ENCODE assay signal across 19 cellular contexts in genomic region chr11:122897606-122898210, GRCh38. TPM values are rescaled to one million over a fixed set of nuclear protein-coding genes. Genes with fewer than 3 reads are reported as not detected.
DNase-seq lines count a peak whose midpoint lies in the region; TF ChIP-seq lines count a peak whose summit lies in the region.
"Had no signal": no experiment of that assay in that cellular context is flagged by ENCODE, and none has a peak within 500 bp of the region (broad histone marks: within the 10 kb centered on the region; RNA-seq: fewer than 3 reads in every experiment).

No MANE protein-coding gene starts in this region.

- no peak overlapping the region for H3K4me3 ChIP-seq in skeletal muscle satellite cell (ENCODE audit: low read length)
- H3K4me3 ChIP-seq in dorsolateral prefrontal cortex: no peak overlapping the region
- H3K4me3 ChIP-seq: esophagus squamous epithelium, GM23338, left ventricle myocardium inferior, pancreas had no signal

- H3K4me2 ChIP-seq in skeletal muscle satellite cell (ENCODE audit: low read length): peak overlapping the region; percentile 12
- H3K4me2 ChIP-seq: GM23338 had no signal

- TF ChIP-seq CTCF in RWPE1 (conservative IDR thresholded peaks at IDR 0.05; ENCODE audit: low read depth) (no peak), dorsolateral prefrontal cortex (IDR thresholded peaks at IDR 0.05 in 54 of 56, conservative IDR thresholded peaks at IDR 0.05 in 2 of 56; ENCODE audit: low read depth in 1 of 56, partially characterized antibody in 56 of 56) (no peak)

- H3K27ac ChIP-seq in RWPE1 (no peak overlapping the region), dorsolateral prefrontal cortex (no peak overlapping the region)
- H3K27ac ChIP-seq: esophagus squamous epithelium, pancreas had no signal

- H3K9ac ChIP-seq in skeletal muscle satellite cell (ENCODE audit: low read depth, low read length): no peak overlapping the region

- no peaks in the 10 kb centered on the region for H3K9me3 ChIP-seq in skeletal muscle satellite cell (replicated peaks; ENCODE audit: low read length)
- H3K9me3 ChIP-seq: esophagus squamous epithelium, left ventricle myocardium inferior, pancreas had no signal

- CTCF ChIA-PET in RWPE1 (lab: Yijun Ruan, JAX): no interaction called here

- intact Hi-C loops in dorsolateral prefrontal cortex (cut with DNase I): no loop called here

- H3K36me3 ChIP-seq in skeletal muscle satellite cell (ENCODE audit: insufficient read depth, low read length): no peaks in the 10 kb centered on the region
- H3K36me3 ChIP-seq: esophagus squamous epithelium, left ventricle myocardium inferior, pancreas had no signal

- peaks cover 13% of the 10 kb centered on the region for H3K4me1 ChIP-seq in skeletal muscle satellite cell (ENCODE audit: control insufficient read depth, insufficient read depth, low read length)
- H3K4me1 ChIP-seq: esophagus squamous epithelium, left ventricle myocardium inferior, pancreas had no signal

- no peaks in the 10 kb centered on the region for H3K27me3 ChIP-seq in skeletal muscle satellite cell (ENCODE audit: control insufficient read depth, insufficient read depth, low read length)
- peaks cover 0 to 3% (median 0%) of the 10 kb centered on the region in 45 donors for H3K27me3 ChIP-seq in dorsolateral prefrontal cortex
- H3K27me3 ChIP-seq: esophagus squamous epithelium, pancreas had no signal

- POLR2A ChIA-PET in RWPE1 (lab: Yijun Ruan, JAX; ENCODE audit: low non-redundant PET): no interaction called here

- peak; percentile 57 for DNase-seq in GM03348 (ENCODE audit: low spot score)
- DNase-seq in RWPE1 (ENCODE audit: low spot score): peak; percentile 9
- peak; percentile 63 for DNase-seq in fibroblast of gingiva (ENCODE audit: low read depth)
- no peak for DNase-seq in dorsolateral prefrontal cortex
- DNase-seq in 8988T: no peak
- DNase-seq in DMS 273 treated with DMSO at 0.1 percent for 48 hours (lab: John Stamatoyannopoulos, UW): no peak
- DNase-seq: activated B cell treated with CpG ODN at 0.5 μM for 24 hours; activated CD8-positive, alpha-beta memory T cell treated with anti-CD3 and anti-CD28 coated beads, Interleukin-2, amount 10 ng/mL, durations not matched to agents 7 days and 5 days; activated effector memory CD4-positive, alpha-beta T cell treated with anti-CD3 and anti-CD28 coated beads, Interleukin-2, amount 50 U/mL, for 16 hours; CD8-positive, alpha-beta memory T cell; esophagus squamous epithelium; left ventricle myocardium inferior; NCI-H1694; NK-92 treated with Interleukin-12 subunit alpha and Interleukin-12 subunit beta, amount 100 ng/mL, for 24 hours; pancreas; SHP77 treated with DMSO at 0.1 percent for 48 hours; small intestine had no signal

RNA-seq across cellular contexts. Expression of gene JHY, which starts 15.1 kb away (rescaled TPM):
- 0.44 TPM in 1 of 2 replicates, not detected in the other for total RNA-seq in skeletal muscle satellite cell (2012; rRNA removed)
- 10 to 100 TPM in 22 of 120 experiments, 1 to 10 TPM in 98; 2.7 to 14.3 (median 8.6) TPM for total RNA-seq in dorsolateral prefrontal cortex

RNA-seq across cellular contexts. Expression of gene CRTAM, which starts 59.4 kb away (rescaled TPM):
- 1.1 TPM in 1 of 2 replicates, not detected in the other for total RNA-seq in skeletal muscle satellite cell (2012; rRNA removed)
- 1 to 10 TPM in 6 of 120 experiments, under 1 TPM in 75, not detected in 39; 0.18 to 1.5 (median 0.47) TPM for total RNA-seq in dorsolateral prefrontal cortex
- total RNA-seq: activated B cell treated with CpG ODN at 0.5 μM for 24 hours, GM23338, left ventricle myocardium inferior had no signal

Comparison
In these comparisons a context has a peak if more than half of its experiments do, and no peak if none do; other contexts are left out.
1. DNase-seq: peak in GM03348 (single experiment), RWPE1 (single experiment) and fibroblast of gingiva (single experiment); none in dorsolateral prefrontal cortex (0 of 10), 8988T (single experiment) and DMS 273 treated with DMSO at 0.1 percent for 48 hours (single experiment).